ENCODE assay signal across 8 cellular contexts in genomic region chr12:53380797-53381738, GRCh38. TPM values are rescaled to one million over a fixed set of nuclear protein-coding genes. Genes with fewer than 3 reads are reported as not detected.
DNase-seq lines count a peak whose midpoint lies in the region; ATAC-seq and TF ChIP-seq lines count a peak whose summit lies in the region.

No MANE protein-coding gene starts in this region.

- POLR2A ChIA-PET in activated B cell treated with CpG ODN at 0.5 μM for 24 hours (lab: Charles Lee), result interaction anchor here (0.6 to 6.2 kb wide), 7 partner anchors 23 to 179 kb away, joined by 5 to 38 read pairs (median 7); no protein-coding TSS in a partner anchor

- no peaks in the 10 kb centered on the region for H3K27me3 Mint-ChIP-seq in activated T-cell treated with anti-CD3 and anti-CD28 coated beads, Interleukin-2, amount 50 U/mL, for 72 hours (ENCODE audit: low read depth)
- H3K27me3 Mint-ChIP-seq in activated B cell treated with CpG ODN at 0.5 μM for 24 hours, result no peaks in the 10 kb centered on the region

- intact Hi-C loops in activated B cell treated with CpG ODN at 0.5 μM for 24 hours (cut with micrococcal nuclease), result loop anchor here (1.0 to 5.0 kb wide), 5 partner anchors 14 to 346 kb away; partner anchors contain the start of genes CALCOCO1 and MYG1
- intact Hi-C loops in right cardiac atrium (cut with DNase I), result no loop called here

- 13% methylated on average over 21 of the region's 21 CpGs for WGBS in right cardiac atrium

- H3K4me1 ChIP-seq in right cardiac atrium (ENCODE audit: control insufficient read depth, insufficient read depth, low read length) (peaks cover 14% of the 10 kb centered on the region), skeletal muscle satellite cell (ENCODE audit: control insufficient read depth, insufficient read depth, low read length) (peaks cover 41% of the 10 kb centered on the region)

- H3K9me3 ChIP-seq in right cardiac atrium (ENCODE audit: control insufficient read depth, low read length) (no peaks in the 10 kb centered on the region), skeletal muscle satellite cell (replicated peaks; ENCODE audit: low read length) (no peaks in the 10 kb centered on the region)

- H3K27me3 ChIP-seq in right cardiac atrium (ENCODE audit: control insufficient read depth, insufficient read depth) (no peaks in the 10 kb centered on the region), skeletal muscle satellite cell (ENCODE audit: control insufficient read depth, insufficient read depth, low read length) (no peaks in the 10 kb centered on the region)

- H3K9me3 Mint-ChIP-seq in activated T-cell treated with anti-CD3 and anti-CD28 coated beads, Interleukin-2, amount 50 U/mL, for 72 hours, result no peaks in the 10 kb centered on the region
- H3K9me3 Mint-ChIP-seq in activated B cell treated with CpG ODN at 0.5 μM for 24 hours, result no peaks in the 10 kb centered on the region

- no peak for TF ChIP-seq CTCF in activated B cell treated with CpG ODN at 0.5 μM for 24 hours (IDR thresholded peaks at IDR 0.05)

- peak overlapping the region; percentile 74 for H3K9ac ChIP-seq in skeletal muscle satellite cell (ENCODE audit: low read depth, low read length)

- CTCF ChIA-PET in activated B cell treated with CpG ODN at 0.5 μM for 24 hours (lab: Charles Lee), result interaction anchor here (0.6 to 4.2 kb wide), 9 partner anchors 15 to 202 kb away, joined by 3 to 45 read pairs (median 5); partner anchors contain the start of gene AAAS

- no peak for ATAC-seq in activated T-cell treated with anti-CD3 and anti-CD28 coated beads, Interleukin-2, amount 50 U/mL, for 72 hours (replicated peaks in 1 of 2)
- no peak for ATAC-seq in activated B cell treated with CpG ODN at 0.5 μM for 24 hours (ENCODE audit: low read depth)
- ATAC-seq in right cardiac atrium, result no peak
- no peak for ATAC-seq in GM21367 (IDR thresholded peaks at IDR 0.05; ENCODE audit: unreplicated experiment)

- H3K4me2 ChIP-seq in skeletal muscle satellite cell (ENCODE audit: low read length), result peak overlapping the region; percentile 90

- peaks cover 22% of the 10 kb centered on the region for H3K36me3 ChIP-seq in skeletal muscle satellite cell (ENCODE audit: insufficient read depth, low read length)

- peak overlapping the region; percentile 97 for H3K4me3 ChIP-seq in right cardiac atrium (ENCODE audit: low read length)
- peak overlapping the region; percentile 69 for H3K4me3 ChIP-seq in skeletal muscle satellite cell (ENCODE audit: low read length)

- peak in 1 of 2 donors; percentile 10 for DNase-seq in activated T-cell treated with anti-CD3 and anti-CD28 coated beads, Interleukin-2, amount 50 U/mL, for 72 hours
- DNase-seq in activated T-cell treated with anti-CD3 and anti-CD28 coated beads, Interleukin-2, amount 50 U/mL, for 48 hours, result no peak
- DNase-seq in activated B cell treated with CpG ODN at 0.5 μM for 24 hours (no peak), right cardiac atrium (no peak), midbrain (lab: John Stamatoyannopoulos, UW) (no peak), NCI-H69 (lab: John Stamatoyannopoulos, UW) (no peak)

- peak overlapping the region; percentile 89 for H3K27ac ChIP-seq in right cardiac atrium (ENCODE audit: low read length)

- H3K4me1 Mint-ChIP-seq in activated T-cell treated with anti-CD3 and anti-CD28 coated beads, Interleukin-2, amount 50 U/mL, for 72 hours (ENCODE audit: low read depth), result peaks cover 60% of the 10 kb centered on the region
- peaks cover 44% of the 10 kb centered on the region for H3K4me1 Mint-ChIP-seq in activated B cell treated with CpG ODN at 0.5 μM for 24 hours

- peaks cover 20 to 37% of the 10 kb centered on the region in 2 donors for H3K36me3 Mint-ChIP-seq in activated T-cell treated with anti-CD3 and anti-CD28 coated beads, Interleukin-2, amount 50 U/mL, for 72 hours (ENCODE audit: insufficient read depth in 2 of 2)
- peaks cover 39% of the 10 kb centered on the region for H3K36me3 Mint-ChIP-seq in activated B cell treated with CpG ODN at 0.5 μM for 24 hours (ENCODE audit: low read depth)

- H3K4me3 Mint-ChIP-seq in activated T-cell treated with anti-CD3 and anti-CD28 coated beads, Interleukin-2, amount 50 U/mL, for 72 hours, result peak overlapping the region; percentile 88 to 100
- H3K4me3 Mint-ChIP-seq in activated B cell treated with CpG ODN at 0.5 μM for 24 hours, result peak overlapping the region; percentile 88

- H3K27ac Mint-ChIP-seq in activated T-cell treated with anti-CD3 and anti-CD28 coated beads, Interleukin-2, amount 50 U/mL, for 72 hours, result peak overlapping the region; percentile 100
- H3K27ac Mint-ChIP-seq in activated B cell treated with CpG ODN at 0.5 μM for 24 hours, result peak overlapping the region; percentile 80

RNA-seq across cellular contexts. Expression of gene SP1, which starts 1.1 kb away (rescaled TPM):
- total RNA-seq in activated T-cell treated with anti-CD3 and anti-CD28 coated beads, Interleukin-2, amount 50 U/mL, for 72 hours, result 100 to 1,000 TPM; 110 to 121 TPM
- total RNA-seq in activated B cell treated with CpG ODN at 0.5 μM for 24 hours, result 99.2 and 102 TPM in 2 replicates
- total RNA-seq in right cardiac atrium, result 10 to 100 TPM; 30.2 to 39.9 (median 34.2) TPM
- polyA plus RNA-seq in right cardiac atrium, result 8.3 TPM
- total RNA-seq in skeletal muscle satellite cell (2012; rRNA removed), result 23.8 and 27.5 TPM in 2 replicates

RNA-seq across cellular contexts. Expression of gene AMHR2, which starts 42.6 kb away (rescaled TPM):
- not detected for total RNA-seq in activated T-cell treated with anti-CD3 and anti-CD28 coated beads, Interleukin-2, amount 50 U/mL, for 72 hours
- total RNA-seq in activated B cell treated with CpG ODN at 0.5 μM for 24 hours, result not detected in 2 replicates
- total RNA-seq in right cardiac atrium, result under 1 TPM in 3 of 4 donors, not detected in 1; 0.54 to 0.88 (median 0.82) TPM
- 0.48 TPM for polyA plus RNA-seq in right cardiac atrium
- not detected in 2 replicates for total RNA-seq in skeletal muscle satellite cell (2012; rRNA removed)

RNA-seq across cellular contexts. Expression of gene SP7, which starts 44.9 kb away (rescaled TPM):
- total RNA-seq in activated T-cell treated with anti-CD3 and anti-CD28 coated beads, Interleukin-2, amount 50 U/mL, for 72 hours, result not detected
- total RNA-seq in activated B cell treated with CpG ODN at 0.5 μM for 24 hours (not detected in 2 replicates), right cardiac atrium (not detected)
- not detected for polyA plus RNA-seq in right cardiac atrium
- total RNA-seq in skeletal muscle satellite cell (2012; rRNA removed), result not detected in 2 replicates

RNA-seq across cellular contexts. Expression of gene AAAS, which starts 59.7 kb away (rescaled TPM):
- total RNA-seq in activated T-cell treated with anti-CD3 and anti-CD28 coated beads, Interleukin-2, amount 50 U/mL, for 72 hours, result 100 to 1,000 TPM in 1 of 2 donors, 10 to 100 TPM in 1; 99.0 to 118 TPM
- total RNA-seq in activated B cell treated with CpG ODN at 0.5 μM for 24 hours, result 57.3 and 72.1 TPM in 2 replicates
- 10 to 100 TPM; 30.5 to 48.9 (median 40.0) TPM for total RNA-seq in right cardiac atrium
- polyA plus RNA-seq in right cardiac atrium, result 31.3 TPM
- total RNA-seq in skeletal muscle satellite cell (2012; rRNA removed), result 43.6 and 44.8 TPM in 2 replicates
